25 cellular contexts compared by ENCODE assay signal in the genomic region with DNA sequence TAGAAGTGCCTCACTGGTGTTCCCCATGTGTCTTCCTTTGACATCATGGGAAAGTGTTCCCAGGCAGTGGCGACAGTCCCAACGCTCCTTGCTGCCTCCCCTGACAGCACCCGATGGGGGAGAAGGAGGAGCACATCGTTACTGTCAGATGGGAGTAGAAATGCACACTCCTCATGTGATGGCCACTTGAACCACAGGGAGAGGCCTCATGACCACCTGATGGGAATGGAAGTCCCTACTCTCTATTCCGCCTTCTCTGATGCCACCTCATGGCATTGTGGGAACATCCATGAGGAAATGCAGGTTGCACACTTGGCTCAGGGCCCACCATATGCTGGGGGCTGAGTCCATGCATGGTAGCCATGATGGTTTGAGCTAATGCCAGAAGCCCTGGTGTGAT.
"Had no signal": no experiment of that assay in that cellular context is flagged by ENCODE, and none has a peak within 500 bp of the region (broad histone marks: within the 10 kb centered on the region; RNA-seq: fewer than 3 reads in every experiment).

No MANE protein-coding gene starts in this region.

- H3K9me3 Mint-ChIP-seq: activated naive CD4-positive, alpha-beta T cell treated with anti-CD3 and anti-CD28 coated beads, Interleukin-2, amount 50 U/mL, for 72 hours; activated naive CD8-positive, alpha-beta T cell treated with anti-CD3 and anti-CD28 coated beads, Interleukin-2, amount 50 U/mL, for 24 hours; activated T-cell treated with anti-CD3 and anti-CD28 coated beads, Interleukin-2, amount 50 U/mL, for 4 hours had no signal

- H3K27ac Mint-ChIP-seq: activated CD8-positive, alpha-beta memory T cell treated with anti-CD3 and anti-CD28 coated beads, Interleukin-2, amount 10 ng/mL, durations not matched to agents 7 days and 5 days; activated naive CD4-positive, alpha-beta T cell treated with anti-CD3 and anti-CD28 coated beads, Interleukin-2, amount 50 U/mL, for 72 hours; activated naive CD8-positive, alpha-beta T cell treated with anti-CD3 and anti-CD28 coated beads, Interleukin-2, amount 50 U/mL, for 24 hours; WTC11 had no signal

- H3K36me3 ChIP-seq: ascending aorta, Peyer's patch, SJSA1 had no signal

- DNase-seq: activated CD4-positive, alpha-beta T cell treated with anti-CD3 and anti-CD28 coated beads for 48 hours; activated CD4-positive, alpha-beta T cell treated with anti-CD3 and anti-CD28 coated beads, Interleukin-2, amount 50 U/mL, for 48 hours; activated CD4-positive, CD25-positive, alpha-beta regulatory T cell treated with anti-CD3 and anti-CD28 coated beads, Interleukin-2, amount 50 U/mL, for 72 hours; activated CD8-positive, alpha-beta memory T cell treated with anti-CD3 and anti-CD28 coated beads, Interleukin-2, amount 10 ng/mL, durations not matched to agents 7 days and 5 days; activated effector memory CD4-positive, alpha-beta T cell treated with anti-CD3 and anti-CD28 coated beads, Interleukin-2, amount 50 U/mL, for 16 hours; activated naive CD4-positive, alpha-beta T cell treated with Interleukin-2 at 50 U/mL for 16 hours; activated naive CD8-positive, alpha-beta T cell treated with anti-CD3 and anti-CD28 coated beads, Interleukin-2, amount 50 U/mL, for 24 hours; activated T-cell treated with anti-CD3 and anti-CD28 coated beads, Interleukin-2, amount 50 U/mL, for 4 hours; amniotic stem cell; body of pancreas; central memory CD4-positive, alpha-beta T cell; NCI-H1105 treated with DMSO at 0.1 percent for 48 hours; NCI-H146; NCI-H187 treated with DMSO at 0.1 percent for 48 hours; NCI-H2107; NCI-H510A treated with DMSO at 0.1 percent for 48 hours; Right ventricle myocardium superior; SW 1271 had no signal

- H3K4me1 ChIP-seq: ascending aorta, body of pancreas, Peyer's patch had no signal

- H3K9me3 ChIP-seq: ascending aorta, body of pancreas, Peyer's patch, SJSA1 had no signal

- H3K4me3 Mint-ChIP-seq: activated CD8-positive, alpha-beta memory T cell treated with anti-CD3 and anti-CD28 coated beads, Interleukin-2, amount 10 ng/mL, durations not matched to agents 7 days and 5 days; activated naive CD8-positive, alpha-beta T cell treated with anti-CD3 and anti-CD28 coated beads, Interleukin-2, amount 50 U/mL, for 24 hours; activated T-cell treated with anti-CD3 and anti-CD28 coated beads, Interleukin-2, amount 50 U/mL, for 4 hours; WTC11 had no signal

- ATAC-seq: activated CD8-positive, alpha-beta memory T cell treated with anti-CD3 and anti-CD28 coated beads, Interleukin-2, amount 10 ng/mL, durations not matched to agents 7 days and 5 days; activated naive CD4-positive, alpha-beta T cell treated with anti-CD3 and anti-CD28 coated beads, Interleukin-2, amount 50 U/mL, for 72 hours; activated naive CD8-positive, alpha-beta T cell treated with anti-CD3 and anti-CD28 coated beads, Interleukin-2, amount 50 U/mL, for 24 hours; activated T-cell treated with anti-CD3 and anti-CD28 coated beads, Interleukin-2, amount 50 U/mL, for 4 hours; body of pancreas; SK-N-SH treated with all-trans-retinoic acid at 6 μM for 48 hours; WTC11 had no signal

- H3K36me3 Mint-ChIP-seq: activated CD8-positive, alpha-beta memory T cell treated with anti-CD3 and anti-CD28 coated beads, Interleukin-2, amount 10 ng/mL, durations not matched to agents 7 days and 5 days; activated naive CD4-positive, alpha-beta T cell treated with anti-CD3 and anti-CD28 coated beads, Interleukin-2, amount 50 U/mL, for 72 hours had no signal

- H3K4me1 Mint-ChIP-seq: activated CD8-positive, alpha-beta memory T cell treated with anti-CD3 and anti-CD28 coated beads, Interleukin-2, amount 10 ng/mL, durations not matched to agents 7 days and 5 days; WTC11 had no signal

- H3K27me3 ChIP-seq: ascending aorta, body of pancreas, Peyer's patch, SJSA1 had no signal

- H3K4me3 ChIP-seq: ascending aorta, body of pancreas, Peyer's patch, SJSA1 had no signal

- H3K27ac ChIP-seq: ascending aorta, body of pancreas, Peyer's patch, RWPE1, SJSA1 had no signal
